In genomic region chr13:45384474-45385174, GRCh38 we compare ENCODE assay signal across 1 cellular context.
TF ChIP-seq lines count a peak whose summit lies in the region.

No MANE protein-coding gene starts in this region.

TF ChIP-seq in HepG2, 621 proteins besides CTCF, POLR2A, EP300 and RAD21:
- TF ChIP-seq CC2D1A (CRISPR knock-in tag; IDR thresholded peaks at IDR 0.05) = no peak
TF ChIP-seq in HepG2: peak in this region for 0.
